1 cellular context compared by ENCODE assay signal in the genomic region with DNA sequence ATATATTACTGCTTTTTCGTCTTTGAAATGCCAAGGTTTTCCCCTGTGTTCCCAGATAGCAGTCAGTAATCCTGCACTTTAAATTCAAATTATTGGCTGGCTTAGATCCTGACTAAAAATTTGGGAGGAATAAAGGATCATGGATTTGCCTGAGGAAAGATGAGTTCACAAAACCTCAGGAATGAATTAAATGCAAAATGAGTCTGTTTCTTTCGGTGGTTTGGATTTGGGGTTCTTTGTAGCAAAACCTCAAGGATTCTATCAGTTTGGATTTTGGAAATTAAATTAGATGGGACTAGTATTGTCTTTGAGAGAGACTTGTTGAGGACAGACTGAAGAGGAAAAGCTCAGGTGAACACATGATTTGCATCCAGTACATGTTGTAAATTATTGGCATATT.
TF ChIP-seq lines count a peak whose summit lies in the region.

No MANE protein-coding gene starts in this region.

TF ChIP-seq in H1, 55 proteins besides CTCF, POLR2A, EP300 and RAD21:
- TF ChIP-seq MAFK (IDR thresholded peaks at IDR 0.05; ENCODE audit: low read depth, low read length) (no peak), SRF (IDR thresholded peaks at IDR 0.05; ENCODE audit: low read depth, low read length) (no peak), BRCA1 (IDR thresholded peaks at IDR 0.05; ENCODE audit: low read depth, low read length) (no peak), CEBPB (IDR thresholded peaks at IDR 0.05; ENCODE audit: low read depth, low read length) (no peak), CREB1 (IDR thresholded peaks at IDR 0.05) (no peak), POU5F1 (IDR thresholded peaks at IDR 0.05; ENCODE audit: low read depth, low read length) (no peak), RNF2 (IDR thresholded peaks at IDR 0.05; ENCODE audit: borderline replicate concordance, low read depth, low read length, missing control alignments, poor library complexity, severe bottlenecking) (no peak), EGR1 (IDR thresholded peaks at IDR 0.05; ENCODE audit: borderline replicate concordance, low read depth, low read length) (no peak), NRF1 (IDR thresholded peaks at IDR 0.05; ENCODE audit: low read depth, low read length) (no peak), BCL11A (IDR thresholded peaks at IDR 0.05; ENCODE audit: low read depth in 2 of 2, low read length in 2 of 2) (no peak), SIN3A (conservative IDR thresholded peaks at IDR 0.05 in 1 of 2, IDR thresholded peaks at IDR 0.05 in 1 of 2; ENCODE audit: low read depth in 1 of 2, low read length in 2 of 2) (no peak), CBX8 (IDR thresholded peaks at IDR 0.05; ENCODE audit: borderline replicate concordance, low read depth, low read length) (no peak), HDAC2 (IDR thresholded peaks at IDR 0.05; ENCODE audit: borderline replicate concordance in 1 of 2, low read depth in 2 of 2, low read length in 2 of 2) (no peak), CBX5 (IDR thresholded peaks at IDR 0.05; ENCODE audit: low read depth, low read length) (no peak), TBP (IDR thresholded peaks at IDR 0.05; ENCODE audit: low read depth, low read length) (no peak), RFX5 (IDR thresholded peaks at IDR 0.05; ENCODE audit: borderline replicate concordance, low read depth, low read length) (no peak)
- TF ChIP-seq, protein P1, sequence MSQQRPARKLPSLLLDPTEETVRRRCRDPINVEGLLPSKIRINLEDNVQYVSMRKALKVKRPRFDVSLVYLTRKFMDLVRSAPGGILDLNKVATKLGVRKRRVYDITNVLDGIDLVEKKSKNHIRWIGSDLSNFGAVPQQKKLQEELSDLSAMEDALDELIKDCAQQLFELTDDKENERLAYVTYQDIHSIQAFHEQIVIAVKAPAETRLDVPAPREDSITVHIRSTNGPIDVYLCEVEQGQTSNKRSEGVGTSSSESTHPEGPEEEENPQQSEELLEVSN (IDR thresholded peaks at IDR 0.05), result no peak
